8 cellular contexts compared by ENCODE assay signal in genomic region chr5:40578501-40579451, GRCh38.
DNase-seq lines count a peak whose midpoint lies in the region; ATAC-seq and TF ChIP-seq lines count a peak whose summit lies in the region.

No MANE protein-coding gene starts in this region.

- H3K79me1 ChIP-seq in IMR-90 (ENCODE audit: low read depth in 1 of 2, low read length in 2 of 2): no peaks in the 10 kb centered on the region

- ATAC-seq in GM21515 (IDR thresholded peaks at IDR 0.05; ENCODE audit: unreplicated experiment) (peak; percentile 93), IMR-90 (ENCODE audit: low read depth) (peak; percentile 54), aorta (ENCODE audit: low FRiP score) (no peak)

- H3K23ac ChIP-seq in IMR-90 (ENCODE audit: low read depth, low read length): no peak overlapping the region

- H2BK15ac ChIP-seq in IMR-90 (ENCODE audit: low read depth, low read length): no peak overlapping the region

- H4K8ac ChIP-seq in IMR-90 (ENCODE audit: low read depth in 2 of 2, low read length in 2 of 2): peak overlapping the region in 1 of 2 experiments; percentile 22; a peak in 1 of 4 replicates

- H3K4me3 ChIP-seq in IMR-90 (ENCODE audit: insufficient read depth, low read depth, low read length) (no peak overlapping the region), cardiac fibroblast (replicated peaks in 1 of 2; ENCODE audit: low read depth in 2 of 2, low read length in 2 of 2) (no peak overlapping the region), aorta (ENCODE audit: low read length in 2 of 2) (no peak overlapping the region), tibial artery (no peak overlapping the region)

- H4K20me1 ChIP-seq in IMR-90 (ENCODE audit: insufficient read depth, low read length): no peaks in the 10 kb centered on the region

- H3K27ac ChIP-seq in IMR-90 (ENCODE audit: insufficient read depth, low read length) (no peak overlapping the region), aorta (ENCODE audit: low read depth in 1 of 2, low read length in 2 of 2) (no peak overlapping the region), tibial artery (no peak overlapping the region)

- no peak overlapping the region for H3K4me2 ChIP-seq in IMR-90 (ENCODE audit: low read depth, low read length)

- no peaks in the 10 kb centered on the region for H3K27me3 ChIP-seq in IMR-90 (ENCODE audit: control insufficient read depth, insufficient read depth, low read length)
- H3K27me3 ChIP-seq in aorta (ENCODE audit: control insufficient read depth in 1 of 2, insufficient read depth in 2 of 2, low read length in 1 of 2): no peaks in the 10 kb centered on the region
- no peaks in the 10 kb centered on the region for H3K27me3 ChIP-seq in tibial artery

- in situ Hi-C loops in IMR-90 (cut with MboI; ENCODE audit: low sequenced_read_pairs): no loop called here

- H2BK120ac ChIP-seq in IMR-90 (ENCODE audit: low read depth, low read length): no peak overlapping the region

- H3K4me1 ChIP-seq in IMR-90 (ENCODE audit: control insufficient read depth, insufficient read depth, low read length): peaks cover 3% of the 10 kb centered on the region; the same call in 1 of the 2 replicates
- no peaks in the 10 kb centered on the region for H3K4me1 ChIP-seq in aorta (ENCODE audit: control insufficient read depth in 1 of 2, insufficient read depth in 2 of 2, low read length in 2 of 2)
- no peaks in the 10 kb centered on the region for H3K4me1 ChIP-seq in tibial artery

- H3K9me3 ChIP-seq in IMR-90 (ENCODE audit: control insufficient read depth, insufficient read depth, low read length): no peaks in the 10 kb centered on the region
- H3K9me3 ChIP-seq in aorta (ENCODE audit: control insufficient read depth, low read length): no peaks in the 10 kb centered on the region
- H3K9me3 ChIP-seq in tibial artery: no peaks in the 10 kb centered on the region

- H2BK20ac ChIP-seq in IMR-90 (ENCODE audit: low read depth, low read length): no peak overlapping the region

- H2BK5ac ChIP-seq in IMR-90 (ENCODE audit: low read depth, low read length, poor library complexity, severe bottlenecking): peak overlapping the region; percentile 70

- H2AK9ac ChIP-seq in IMR-90 (replicated peaks; ENCODE audit: low read depth, low read length, poor library complexity): no peak overlapping the region

- no peak for TF ChIP-seq RAD21 in IMR-90 (IDR thresholded peaks at IDR 0.05; ENCODE audit: low read length)

- DNase-seq in Daoy (ENCODE audit: low read depth) (peak; percentile 64), IMR-90 (peak; percentile 46), cardiac fibroblast (ENCODE audit: low read depth in 2 of 2) (peak; percentile 36 to 83), head of caudate nucleus (no peak), aorta (no peak), EL (no peak), tibial artery (no peak)

- H3K9ac ChIP-seq in IMR-90 (ENCODE audit: low read depth, low read length): no peak overlapping the region

- dilution Hi-C loops in IMR-90 (cut with HindIII; ENCODE audit: low sequenced_read_pairs, unreplicated experiment): no loop called here

- WGBS in IMR-90 (ENCODE audit: extremely low coverage in 2 of 2, insufficient read length in 1 of 2), 2 experiments: no CpG with 5 or more reads among the region's 9 CpGs
- 60 to 72% methylated on average over 9 of the region's 9 CpGs for WGBS in aorta, 2 donors

- no TSS peak for BruUV-seq in IMR-90 (replicated peaks; lab: Mats Ljungman, UMichigan)

- H3K56ac ChIP-seq in IMR-90 (ENCODE audit: extremely low read depth, insufficient read depth, low read length): no peak overlapping the region

- TF ChIP-seq POLR2A in IMR-90 (IDR thresholded peaks at IDR 0.05; ENCODE audit: low read depth, low read length): no peak

- H3K9me1 ChIP-seq in IMR-90 (ENCODE audit: insufficient read depth, low read length): no peaks in the 10 kb centered on the region

- H2AFZ ChIP-seq in IMR-90 (replicated peaks; ENCODE audit: low read length, poor library complexity): no peak overlapping the region

- H3K18ac ChIP-seq in IMR-90 (ENCODE audit: low read depth, low read length): no peak overlapping the region

- H3K36me3 ChIP-seq in IMR-90 (ENCODE audit: control insufficient read depth, insufficient read depth, low read length): no peaks in the 10 kb centered on the region
- no peaks in the 10 kb centered on the region for H3K36me3 ChIP-seq in aorta (ENCODE audit: control insufficient read depth in 1 of 2, insufficient read depth in 2 of 2, low read length in 1 of 2)
- H3K36me3 ChIP-seq in tibial artery: no peaks in the 10 kb centered on the region

- CTCF ChIA-PET in IMR-90 (lab: Yijun Ruan, JAX): no interaction called here

- POLR2A ChIA-PET in IMR-90 (lab: Charles Lee; ENCODE audit: unreplicated experiment): no interaction called here

- no peak overlapping the region; the same call in 1 of the 2 replicates for H2AK5ac ChIP-seq in IMR-90 (ENCODE audit: low read depth, low read length)

- TF ChIP-seq CTCF in IMR-90 (conservative IDR thresholded peaks at IDR 0.05; ENCODE audit: low read depth, low read length) (no peak), cardiac fibroblast (IDR thresholded peaks at IDR 0.05; ENCODE audit: low read depth, low read length) (no peak), tibial artery (IDR thresholded peaks at IDR 0.05) (no peak)

- H4K91ac ChIP-seq in IMR-90 (ENCODE audit: insufficient read depth, low read depth, low read length): no peak overlapping the region

- no peak overlapping the region for H4K5ac ChIP-seq in IMR-90 (ENCODE audit: low read depth, low read length)

- H3K14ac ChIP-seq in IMR-90 (replicated peaks; ENCODE audit: low read depth, low read length): peak overlapping the region; percentile 67

- intact Hi-C loops in IMR-90 (cut with micrococcal nuclease): no loop called here
- intact Hi-C loops in head of caudate nucleus (cut with DNase I): no loop called here
- intact Hi-C loops in aorta (cut with DNase I): no loop called here
- intact Hi-C loops in tibial artery (cut with DNase I; ENCODE audit: low total_unique reads): no loop called here

- H3K4ac ChIP-seq in IMR-90 (ENCODE audit: low read depth, low read length): no peak overlapping the region

TF ChIP-seq in IMR-90, 13 proteins besides CTCF, POLR2A, EP300 and RAD21:
- TF ChIP-seq USF2 (IDR thresholded peaks at IDR 0.05; ENCODE audit: low read depth, low read length) (no peak), CHD1 (IDR thresholded peaks at IDR 0.05; ENCODE audit: low read depth, low read length) (no peak), MAFK (IDR thresholded peaks at IDR 0.05; ENCODE audit: low read depth, low read length) (no peak), FOS (IDR thresholded peaks at IDR 0.05; ENCODE audit: low read depth, low read length) (no peak), MXI1 (IDR thresholded peaks at IDR 0.05; ENCODE audit: borderline replicate concordance, low read depth, low read length) (no peak), RCOR1 (IDR thresholded peaks at IDR 0.05; ENCODE audit: insufficient replicate concordance, low read length) (no peak)

Comparison
In these comparisons a context has a peak if more than half of its experiments do, and no peak if none do; other contexts are left out.
1. DNase-seq: peak in Daoy (single experiment), IMR-90 (single experiment) and cardiac fibroblast (2 of 2); none in head of caudate nucleus (0 of 42), aorta (0 of 2), EL (single experiment) and tibial artery (0 of 2).